8 cellular contexts compared by ENCODE assay signal in the genomic region with DNA sequence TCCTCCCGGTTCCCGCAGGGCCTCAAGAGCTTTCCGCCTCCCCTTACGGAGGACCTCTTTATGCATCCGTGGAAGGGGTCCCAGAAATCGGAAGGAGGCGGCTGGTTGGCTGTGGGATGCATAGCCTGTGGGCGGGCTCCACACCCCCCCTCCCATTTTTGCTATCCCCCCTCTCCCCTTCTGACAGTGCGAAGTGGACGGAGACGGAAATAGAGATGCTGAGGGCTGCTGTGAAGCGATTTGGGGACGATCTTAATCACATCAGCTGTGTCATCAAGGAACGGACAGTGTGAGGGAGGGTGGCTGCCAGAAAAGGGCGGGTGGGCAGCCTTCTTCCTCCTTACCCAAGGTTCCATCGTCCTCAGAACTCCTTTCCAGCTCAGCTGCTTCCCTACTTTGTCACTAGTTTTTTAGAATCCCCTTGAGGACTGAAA. TPM values are rescaled to one million over a fixed set of nuclear protein-coding genes. Genes with fewer than 3 reads are reported as not detected.
DNase-seq lines count a peak whose midpoint lies in the region; ATAC-seq and TF ChIP-seq lines count a peak whose summit lies in the region.

No MANE protein-coding gene starts in this region.

- POLR2A ChIA-PET in T-cell (lab: Charles Lee), result interaction anchor here (0.5 to 1.5 kb wide), 3 partner anchors 20 to 297 kb away, joined by 3 to 10 read pairs (median 4); a partner anchor contains a TSS

- peak; percentile 14 for DNase-seq in G401 (ENCODE audit: low spot score)
- no peak for DNase-seq in T-cell
- no peak for DNase-seq in epithelial cell of prostate (ENCODE audit: low read depth, low spot score)
- no peak for DNase-seq in prostate gland (ENCODE audit: low spot score)
- DNase-seq in GM10266 (ENCODE audit: extremely low spot score), result no peak
- DNase-seq in NCI-H510A (lab: John Stamatoyannopoulos, UW), result no peak
- no peak for DNase-seq in GM13976 (ENCODE audit: low spot score)
- DNase-seq in NCI-H1436 (lab: John Stamatoyannopoulos, UW), result no peak

- peaks cover 16% of the 10 kb centered on the region for H3K4me1 ChIP-seq in prostate gland (replicated peaks)

- H3K9me3 Mint-ChIP-seq in T-cell, result no peaks in the 10 kb centered on the region

- no peaks in the 10 kb centered on the region for H3K27me3 ChIP-seq in prostate gland (replicated peaks; ENCODE audit: insufficient read depth)

- intact Hi-C loops in prostate gland (cut with DNase I), result loop anchor here (5.0 kb wide), 1 partner anchor 363 kb away; a partner anchor contains a TSS

- in situ Hi-C loops in G401 (cut with HindIII; ENCODE audit: low sequenced_read_pairs) (no loop called here), GM13976 (cut with MboI; ENCODE audit: low sequenced_read_pairs, unreplicated experiment) (loop anchor here (25.0 kb wide), 1 partner anchor 353 kb away; a partner anchor contains a TSS)

- WGBS in prostate gland, result 29% methylated on average over 16 of the region's 16 CpGs

- no peak for TF ChIP-seq POLR2A in prostate gland (IDR thresholded peaks at IDR 0.05)

- peak overlapping the region; percentile 87 to 93 (median 91) for H3K4me3 Mint-ChIP-seq in T-cell

- CTCF ChIA-PET in T-cell (lab: Charles Lee), result interaction anchor here in 1 of 2 donors (1.0 to 2.1 kb wide), 3 partner anchors 11 to 104 kb away, joined by 3 to 7 read pairs (median 3); a partner anchor contains a TSS

- H3K4me3 ChIP-seq in prostate gland, result peak overlapping the region; percentile 94 to 98

- peaks cover 3% of the 10 kb centered on the region for H3K36me3 Mint-ChIP-seq in T-cell

- H3K27me3 Mint-ChIP-seq in T-cell, result no peaks in the 10 kb centered on the region

- TF ChIP-seq CTCF in prostate gland (IDR thresholded peaks at IDR 0.05) (no peak), GM10266 (IDR thresholded peaks at IDR 0.05; ENCODE audit: control insufficient read depth, insufficient read depth, low read depth, missing control alignments) (no peak), GM13976 (IDR thresholded peaks at IDR 0.05; ENCODE audit: borderline replicate concordance, control extremely low read depth, extremely low read depth, insufficient read depth, missing control alignments) (no peak)

- peak overlapping the region; percentile 96 to 97 for H3K27ac Mint-ChIP-seq in T-cell

- H3K4me1 Mint-ChIP-seq in T-cell, result peaks cover 56 to 73% (median 69%) of the 10 kb centered on the region in 3 donors

- H3K36me3 ChIP-seq in prostate gland, result no peaks in the 10 kb centered on the region

- H3K27ac ChIP-seq in epithelial cell of prostate (peak overlapping the region; percentile 90), prostate gland (peak overlapping the region; percentile 96 to 97)

- ATAC-seq in T-cell (replicated peaks in 1 of 4), result no peak

- H3K9me3 ChIP-seq in prostate gland, result no peaks in the 10 kb centered on the region

RNA-seq across cellular contexts. Expression of a gene that starts 3.2 kb away (rescaled TPM):
- 189 and 195 TPM in 2 replicates for total RNA-seq in G401 (2014; rRNA removed; shearing (Covaris generic))
- 100 to 1,000 TPM in 4 of 5 donors, 10 to 100 TPM in 1; 98.3 to 160 (median 133) TPM for total RNA-seq in T-cell
- total RNA-seq in prostate gland, result 100 to 1,000 TPM; 348 to 418 TPM

RNA-seq across cellular contexts. Expression of a gene that starts 7.2 kb away (rescaled TPM):
- total RNA-seq in G401 (2014; rRNA removed; shearing (Covaris generic)), result not detected in 2 replicates
- total RNA-seq in T-cell (under 1 TPM in 1 of 5 donors, not detected in 4; 0.53 TPM), prostate gland (1 to 10 TPM in 1 of 2 donors, under 1 TPM in 1; 0.96 to 4.0 TPM)

RNA-seq across cellular contexts. Expression of a gene that starts 19.8 kb away (rescaled TPM):
- not detected in 2 replicates for total RNA-seq in G401 (2014; rRNA removed; shearing (Covaris generic))
- total RNA-seq in T-cell (under 1 TPM in 3 of 5 donors, not detected in 2; 0.12 to 0.78 (median 0.13) TPM), prostate gland (under 1 TPM; 0.27 to 0.62 TPM)

RNA-seq across cellular contexts. Expression of a gene that starts 20.2 kb away (rescaled TPM):
- 5.3 and 9.8 TPM in 2 replicates for total RNA-seq in G401 (2014; rRNA removed; shearing (Covaris generic))
- total RNA-seq in T-cell, result 10 to 100 TPM in 3 of 5 donors, 1 to 10 TPM in 2; 3.8 to 17.6 (median 15.4) TPM
- 1 to 10 TPM; 1.7 to 1.8 TPM for total RNA-seq in prostate gland

RNA-seq across cellular contexts. Expression of a gene that starts 28.3 kb away (rescaled TPM):
- not detected in 2 replicates for total RNA-seq in G401 (2014; rRNA removed; shearing (Covaris generic))
- total RNA-seq in T-cell, result 1 to 10 TPM; 1.4 to 2.2 (median 1.8) TPM
- total RNA-seq in prostate gland, result 1 to 10 TPM; 1.8 to 2.3 TPM
